Comparison of ENCODE assay signal across 20 cellular contexts in genomic region chr5:9381464-9381863, GRCh38.
DNase-seq lines count a peak whose midpoint lies in the region; ATAC-seq and TF ChIP-seq lines count a peak whose summit lies in the region.
"Had no signal": no experiment of that assay in that cellular context is flagged by ENCODE, and none has a peak within 500 bp of the region (broad histone marks: within the 10 kb centered on the region; RNA-seq: fewer than 3 reads in every experiment).

No MANE protein-coding gene starts in this region.

- ATAC-seq in GM19023 (IDR thresholded peaks at IDR 0.05; ENCODE audit: unreplicated experiment): peak; percentile 90
- peak; percentile 91 for ATAC-seq in GM21723 (IDR thresholded peaks at IDR 0.05; ENCODE audit: unreplicated experiment)
- ATAC-seq in HG03095 (IDR thresholded peaks at IDR 0.05; ENCODE audit: unreplicated experiment): peak; percentile 94
- ATAC-seq: body of pancreas, foreskin keratinocyte had no signal

- no peak overlapping the region for H3K27ac Mint-ChIP-seq in CD14-positive monocyte
- no peak overlapping the region for H3K27ac Mint-ChIP-seq in activated naive CD4-positive, alpha-beta T cell treated with anti-CD3 and anti-CD28 coated beads for 36 hours
- H3K27ac Mint-ChIP-seq: activated CD4-positive, alpha-beta memory T cell treated with anti-CD3 and anti-CD28 coated beads, Interleukin-2, amount 10 ng/mL, durations not matched to agents 7 days and 5 days had no signal

- H3K27me3 ChIP-seq in GM06990 (replicated peaks; ENCODE audit: control insufficient read depth, insufficient read depth, low read length): no peaks in the 10 kb centered on the region
- H3K27me3 ChIP-seq: body of pancreas, foreskin keratinocyte, tibial nerve had no signal

- no peaks in the 10 kb centered on the region for H3K4me1 Mint-ChIP-seq in CD14-positive monocyte
- H3K4me1 Mint-ChIP-seq in activated naive CD4-positive, alpha-beta T cell treated with anti-CD3 and anti-CD28 coated beads for 36 hours (ENCODE audit: low read depth): no peaks in the 10 kb centered on the region

- no peaks in the 10 kb centered on the region for H3K36me3 Mint-ChIP-seq in CD14-positive monocyte
- no peaks in the 10 kb centered on the region for H3K36me3 Mint-ChIP-seq in activated naive CD4-positive, alpha-beta T cell treated with anti-CD3 and anti-CD28 coated beads for 36 hours (ENCODE audit: low read depth)

- CTCF ChIA-PET in activated naive CD4-positive, alpha-beta T cell treated with anti-CD3 and anti-CD28 coated beads for 36 hours (lab: Charles Lee): interaction anchor here (1.3 kb wide), 1 partner anchor 20 kb away, joined by 7 read pairs; no protein-coding TSS in a partner anchor

- no peaks in the 10 kb centered on the region for H3K36me3 ChIP-seq in GM06990 (ENCODE audit: control insufficient read depth, insufficient read depth, low read length)

- no peak overlapping the region for H3K4me3 ChIP-seq in GM06990 (replicated peaks; ENCODE audit: low read depth, low read length)
- H3K4me3 ChIP-seq in coronary artery: no peak overlapping the region
- H3K4me3 ChIP-seq: body of pancreas, tibial nerve had no signal

- TF ChIP-seq CTCF in GM06990 (IDR thresholded peaks at IDR 0.05; ENCODE audit: insufficient read depth, low read length, poor library complexity, severe bottlenecking) (no peak), coronary artery (IDR thresholded peaks at IDR 0.05) (no peak), CD14-positive monocyte (IDR thresholded peaks at IDR 0.05) (no peak)

- H3K27me3 Mint-ChIP-seq in CD14-positive monocyte (ENCODE audit: low read depth in 3 of 3): peaks cover 0 to 3% (median 1%) of the 10 kb centered on the region in 3 donors
- no peaks in the 10 kb centered on the region for H3K27me3 Mint-ChIP-seq in activated naive CD4-positive, alpha-beta T cell treated with anti-CD3 and anti-CD28 coated beads for 36 hours (ENCODE audit: low read depth)
- H3K27me3 Mint-ChIP-seq: activated CD4-positive, alpha-beta memory T cell treated with anti-CD3 and anti-CD28 coated beads, Interleukin-2, amount 10 ng/mL, durations not matched to agents 7 days and 5 days had no signal

- no peak overlapping the region for H3K27ac ChIP-seq in coronary artery
- H3K27ac ChIP-seq: 22Rv1, body of pancreas, foreskin keratinocyte, parathyroid adenoma, tibial nerve had no signal

- no peak overlapping the region for H3K4me3 Mint-ChIP-seq in CD14-positive monocyte
- H3K4me3 Mint-ChIP-seq in activated naive CD4-positive, alpha-beta T cell treated with anti-CD3 and anti-CD28 coated beads for 36 hours: no peak overlapping the region
- H3K4me3 Mint-ChIP-seq: activated CD4-positive, alpha-beta memory T cell treated with anti-CD3 and anti-CD28 coated beads, Interleukin-2, amount 10 ng/mL, durations not matched to agents 7 days and 5 days had no signal

- peaks cover 0 to 9% (median 2%) of the 10 kb centered on the region in 7 donors for H3K9me3 Mint-ChIP-seq in CD14-positive monocyte
- no peaks in the 10 kb centered on the region for H3K9me3 Mint-ChIP-seq in activated naive CD4-positive, alpha-beta T cell treated with anti-CD3 and anti-CD28 coated beads for 36 hours

- DNase-seq in GM06990 (ENCODE audit: extremely low read depth, insufficient read length) (peak; percentile 55), coronary artery (ENCODE audit: low spot score) (no peak), NCI-H1092 (lab: John Stamatoyannopoulos, UW) (no peak), CD14-positive monocyte (ENCODE audit: low spot score) (no peak)
- DNase-seq in activated naive CD4-positive, alpha-beta T cell treated with anti-CD3 and anti-CD28 coated beads for 36 hours: no peak
- DNase-seq: activated CD4-positive, alpha-beta memory T cell treated with anti-CD3 and anti-CD28 coated beads, Interleukin-2, amount 10 ng/mL, durations not matched to agents 7 days and 5 days; activated gamma-delta T cell; body of pancreas; effector CD4-positive, alpha-beta T cell; foreskin keratinocyte; NCI-H1436 treated with DMSO at 0.1 percent for 48 hours; NCI-H774; Right ventricle myocardium superior; stimulated activated CD4-positive, alpha-beta T cell treated with anti-CD3 and anti-CD28 coated beads, Interleukin-15, amount 100 ng/mL, for 24 hours had no signal

- intact Hi-C loops in CD14-positive monocyte (cut with micrococcal nuclease): no loop called here
- intact Hi-C loops in activated naive CD4-positive, alpha-beta T cell treated with anti-CD3 and anti-CD28 coated beads for 36 hours (cut with micrococcal nuclease): no loop called here
